ENCODE assay signal across 10 cellular contexts in the genomic region with DNA sequence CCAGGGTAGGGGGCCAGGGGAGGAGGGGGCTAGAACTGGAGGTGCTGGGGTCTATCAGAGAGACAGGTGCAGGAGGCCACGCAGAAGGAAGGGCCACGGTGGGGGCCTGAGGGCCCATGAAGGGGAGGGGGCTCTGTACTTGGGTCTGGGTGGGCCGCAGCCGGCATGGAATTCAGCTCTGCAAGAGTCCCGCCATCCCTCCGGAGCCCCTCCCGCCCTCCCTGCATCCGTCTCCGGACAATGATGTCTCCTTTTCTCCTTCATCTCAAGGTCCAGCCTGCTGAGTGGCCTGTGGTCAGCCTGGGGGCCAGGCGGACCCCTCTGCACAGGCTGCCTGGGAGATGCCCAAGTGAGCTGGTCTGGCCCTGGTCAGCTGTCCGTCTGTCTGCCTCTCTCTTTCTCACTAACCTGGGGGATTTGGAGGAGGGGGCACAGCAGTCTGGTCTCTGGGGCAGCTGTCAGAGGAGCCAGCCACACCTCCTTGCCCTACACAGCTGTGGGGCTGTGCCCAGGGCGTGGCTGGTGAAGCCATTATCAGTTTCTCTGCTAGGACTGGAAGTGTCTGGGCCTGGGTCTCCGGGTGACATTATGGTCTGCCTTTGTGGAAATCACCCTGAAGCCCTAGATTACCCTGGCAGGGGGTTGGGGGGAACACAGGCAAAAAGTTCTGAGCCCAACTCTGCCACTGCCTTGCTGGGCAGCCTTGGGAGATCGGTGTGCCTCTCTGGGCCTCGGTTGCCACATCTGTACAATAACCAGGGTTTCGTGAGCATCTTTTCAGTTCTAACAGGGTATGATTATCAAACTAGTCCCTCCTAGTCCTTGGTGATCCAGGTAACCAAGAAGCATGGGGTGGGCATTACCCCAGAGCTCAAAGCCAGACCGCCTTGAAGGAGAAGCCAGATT. TPM values are rescaled to one million over a fixed set of nuclear protein-coding genes. Genes with fewer than 3 reads are reported as not detected.
DNase-seq lines count a peak whose midpoint lies in the region; ATAC-seq and TF ChIP-seq lines count a peak whose summit lies in the region.
"Had no signal": no experiment of that assay in that cellular context is flagged by ENCODE, and none has a peak within 500 bp of the region (broad histone marks: within the 10 kb centered on the region; RNA-seq: fewer than 3 reads in every experiment).

No MANE protein-coding gene starts in this region.

- H3K9ac ChIP-seq in HCT116 (ENCODE audit: low read length), result peak overlapping the region; percentile 70
- H3K9ac ChIP-seq in neuronal stem cell (ENCODE audit: low read depth, low read length, poor library complexity), result peak overlapping the region; percentile 88

- no peak overlapping the region for H4K8ac ChIP-seq in neuronal stem cell (ENCODE audit: low read depth, low read length)

- no peak overlapping the region for H2BK120ac ChIP-seq in neuronal stem cell (ENCODE audit: low read depth, low read length)

- RAD21 ChIA-PET in HCT116 (lab: Charles Lee; ENCODE audit: low non-redundant PET in 1 of 2, low total read pairs in 2 of 2, uncharacterized antibody in 2 of 2, unreplicated experiment in 2 of 2), result no interaction called here

- H3K79me2 ChIP-seq in HCT116 (ENCODE audit: insufficient read depth, low read length), result peaks cover 5% of the 10 kb centered on the region; the same call in 1 of the 2 replicates

- no peak overlapping the region for H2BK5ac ChIP-seq in neuronal stem cell (ENCODE audit: low read length)

- no peak overlapping the region for H4K91ac ChIP-seq in neuronal stem cell (ENCODE audit: low read depth, low read length, poor library complexity)

- WGBS in neuronal stem cell (ENCODE audit: extremely low coverage in 2 of 2, insufficient read length in 2 of 2, insufficient replicate concordance in 1 of 2), 2 donors, result no CpG with 5 or more reads among the region's 17 CpGs

- H3K4me2 ChIP-seq in HCT116 (ENCODE audit: low read length) (peak overlapping the region; percentile 98), neuronal stem cell (ENCODE audit: insufficient read depth, low read length, poor library complexity, severe bottlenecking) (peak overlapping the region; percentile 72)

- no peaks in the 10 kb centered on the region for H3K9me2 ChIP-seq in HCT116 (ENCODE audit: insufficient read depth)

- H2AK5ac ChIP-seq in neuronal stem cell (ENCODE audit: low read depth, low read length), result peak overlapping the region; percentile 63

- H3K4me1 Mint-ChIP-seq in effector memory CD8-positive, alpha-beta T cell (ENCODE audit: low read depth in 2 of 2), result peaks cover 13 to 15% of the 10 kb centered on the region in 2 donors

- ATAC-seq in HCT116, result no peak
- no peak for ATAC-seq in effector memory CD8-positive, alpha-beta T cell (replicated peaks)
- ATAC-seq in HG03135 (IDR thresholded peaks at IDR 0.05; ENCODE audit: unreplicated experiment), result no peak

- peaks cover 13% of the 10 kb centered on the region for H3K36me3 Mint-ChIP-seq in effector memory CD8-positive, alpha-beta T cell (ENCODE audit: insufficient read depth)

- POLR2A ChIA-PET in HCT116 (lab: Charles Lee), result interaction anchor here (1.0 kb wide), 1 partner anchor 117 kb away, joined by 3 read pairs; no protein-coding TSS in a partner anchor

- H3K9me3 ChIP-seq in HCT116 (ENCODE audit: control insufficient read depth in 1 of 2, insufficient read depth in 1 of 2, low read depth in 1 of 2, low read length in 2 of 2) (no peaks in the 10 kb centered on the region), neuronal stem cell (replicated peaks in 1 of 2; ENCODE audit: control insufficient read depth in 2 of 2, insufficient read depth in 1 of 2, low read depth in 1 of 2, low read length in 2 of 2) (no peaks in the 10 kb centered on the region)
- H3K9me3 ChIP-seq: colonic mucosa had no signal

- TF ChIP-seq CTCF in AG10803 (conservative IDR thresholded peaks at IDR 0.05; ENCODE audit: low read length) (no peak), HCT116 (IDR thresholded peaks at IDR 0.05 in 2 of 3, conservative IDR thresholded peaks at IDR 0.05 in 1 of 3; ENCODE audit: borderline replicate concordance in 1 of 3, insufficient read depth in 1 of 3, low read depth in 2 of 3, low read length in 2 of 3) (no peak)

- H3K27me3 ChIP-seq in HCT116 (ENCODE audit: insufficient read depth, low read length), result no peaks in the 10 kb centered on the region
- peaks cover 10 to 59% (median 47%) of the 10 kb centered on the region in 3 experiments for H3K27me3 ChIP-seq in neuronal stem cell (ENCODE audit: control insufficient read depth in 3 of 3, insufficient read depth in 3 of 3, low read depth in 1 of 3, low read length in 3 of 3)

- CTCF ChIA-PET in HCT116 (lab: Charles Lee), result interaction anchor here (1.7 to 2.5 kb wide), 2 partner anchors 8 to 30 kb away, joined by 9 read pairs; no protein-coding TSS in a partner anchor

- peaks cover 43 to 59% of the 10 kb centered on the region in 2 donors for H3K27me3 Mint-ChIP-seq in effector memory CD8-positive, alpha-beta T cell

- no peak for TF ChIP-seq RAD21 in HCT116 (IDR thresholded peaks at IDR 0.05; ENCODE audit: low read depth)

- no peak overlapping the region for H3K27ac Mint-ChIP-seq in effector memory CD8-positive, alpha-beta T cell

- H3K27ac ChIP-seq in HCT116 (ENCODE audit: low read depth, low read length) (no peak overlapping the region; the same call in 1 of the 2 replicates), neuronal stem cell (replicated peaks; ENCODE audit: low read length) (no peak overlapping the region)
- H3K27ac ChIP-seq: colonic mucosa had no signal

- DNase-seq in AG10803 (ENCODE audit: low read depth) (no peak), HCT116 (ENCODE audit: low read depth, low spot score) (no peak), neuronal stem cell (ENCODE audit: low spot score) (no peak), LoVo (ENCODE audit: low spot score) (no peak), AML-193 (lab: John Stamatoyannopoulos, UW) (no peak), SK-N-DZ (ENCODE audit: low spot score) (no peak)
- no peak for DNase-seq in effector memory CD8-positive, alpha-beta T cell
- DNase-seq: colonic mucosa, NCI-H187 treated with DMSO at 0.1 percent for 48 hours had no signal

- H3K18ac ChIP-seq in neuronal stem cell (ENCODE audit: low read length), result no peak overlapping the region

- BruUV-seq in HCT116 (replicated peaks; lab: Mats Ljungman, UMichigan), result no TSS peak

- H2BK15ac ChIP-seq in neuronal stem cell (ENCODE audit: low read length), result no peak overlapping the region

- TF ChIP-seq POLR2A in HCT116 (IDR thresholded peaks at IDR 0.05; ENCODE audit: borderline replicate concordance, extremely low read depth, insufficient read depth, insufficient read length), result no peak

- intact Hi-C loops in HCT116 (cut with micrococcal nuclease), result no loop called here

- H2AFZ ChIP-seq in HCT116 (ENCODE audit: low read depth, low read length, poor library complexity, severe bottlenecking) (no peak overlapping the region), neuronal stem cell (ENCODE audit: low read length) (peak overlapping the region; percentile 88)

- H3K4me1 ChIP-seq in HCT116 (ENCODE audit: control insufficient read depth in 1 of 2, insufficient read depth in 2 of 2, low read length in 2 of 2) (peaks cover 10 to 27% of the 10 kb centered on the region in 2 experiments), neuronal stem cell (ENCODE audit: control insufficient read depth in 2 of 2, insufficient read depth in 1 of 2, low read depth in 1 of 2, low read length in 2 of 2) (peaks cover 0 to 3% of the 10 kb centered on the region in 2 donors)
- H3K4me1 ChIP-seq: colonic mucosa had no signal

- no peak overlapping the region for H2BK12ac ChIP-seq in neuronal stem cell (ENCODE audit: low read length)

- H3K14ac ChIP-seq in neuronal stem cell (ENCODE audit: low read length), result peak overlapping the region; percentile 21

- H4K20me1 ChIP-seq in HCT116 (ENCODE audit: insufficient read depth), result no peaks in the 10 kb centered on the region

- H3K23ac ChIP-seq in neuronal stem cell (ENCODE audit: low read depth, low read length, poor library complexity), result no peak overlapping the region

- no peaks in the 10 kb centered on the region for H3K79me1 ChIP-seq in neuronal stem cell (ENCODE audit: low read depth, low read length)

- no peak overlapping the region for H3K4ac ChIP-seq in neuronal stem cell (ENCODE audit: low read length)

- H3K9me3 Mint-ChIP-seq in effector memory CD8-positive, alpha-beta T cell, result no peaks in the 10 kb centered on the region

- peaks cover 8 to 10% of the 10 kb centered on the region in 2 experiments; a peak in 3 of 4 replicates for H3K36me3 ChIP-seq in HCT116 (ENCODE audit: control insufficient read depth in 1 of 2, insufficient read depth in 2 of 2, low read length in 2 of 2)
- H3K36me3 ChIP-seq in neuronal stem cell (replicated peaks in 1 of 2; ENCODE audit: control insufficient read depth in 2 of 2, insufficient read depth in 2 of 2, low read length in 2 of 2), result no peaks in the 10 kb centered on the region
- H3K36me3 ChIP-seq: colonic mucosa had no signal

- peak overlapping the region; percentile 34; the same call in 1 of the 2 replicates for H3K4me3 ChIP-seq in AG10803 (ENCODE audit: low read length)
- peak overlapping the region; percentile 58 to 72 for H3K4me3 ChIP-seq in HCT116 (replicated peaks in 1 of 2; ENCODE audit: low read depth in 1 of 2, low read length in 2 of 2)
- H3K4me3 ChIP-seq in neuronal stem cell (ENCODE audit: low read length in 2 of 2), result peak overlapping the region; percentile 38 to 85

- H3K4me3 Mint-ChIP-seq in effector memory CD8-positive, alpha-beta T cell, result peak overlapping the region; percentile 59 to 68

TF ChIP-seq in HCT116, 20 proteins besides CTCF, POLR2A, EP300 and RAD21 (continues in another document):
- TF ChIP-seq SP1 (IDR thresholded peaks at IDR 0.05; ENCODE audit: low read depth), result no peak
- TF ChIP-seq, protein P1, sequence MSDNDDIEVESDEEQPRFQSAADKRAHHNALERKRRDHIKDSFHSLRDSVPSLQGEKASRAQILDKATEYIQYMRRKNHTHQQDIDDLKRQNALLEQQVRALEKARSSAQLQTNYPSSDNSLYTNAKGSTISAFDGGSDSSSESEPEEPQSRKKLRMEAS (IDR thresholded peaks at IDR 0.05), result no peak
- no peak for TF ChIP-seq SRF (IDR thresholded peaks at IDR 0.05; ENCODE audit: low read depth)
- TF ChIP-seq SIN3A (IDR thresholded peaks at IDR 0.05; ENCODE audit: low read depth), result no peak
- no peak for TF ChIP-seq ZFX (IDR thresholded peaks at IDR 0.05)
- no peak for TF ChIP-seq TCF7L2 (IDR thresholded peaks at IDR 0.05; ENCODE audit: borderline replicate concordance, extremely low read depth, insufficient read depth, insufficient read length)
- no peak for TF ChIP-seq POLR2AphosphoS5 (IDR thresholded peaks at IDR 0.05; ENCODE audit: low read depth, low read length)
- no peak for TF ChIP-seq EGR1 (IDR thresholded peaks at IDR 0.05; ENCODE audit: low read depth)
- no peak for TF ChIP-seq FOSL1 (IDR thresholded peaks at IDR 0.05; ENCODE audit: low read depth)

RNA-seq across cellular contexts. Expression of a gene that starts 19.0 kb away (rescaled TPM):
- total RNA-seq in HCT116 (2021; ENCODE audit: unreplicated experiment), result 524 TPM
- polyA plus RNA-seq in HCT116 (2012), result 568 and 601 TPM in 2 replicates
- 217 TPM for polyA plus RNA-seq in neuronal stem cell (2013, experiment 1 of 2)
- 205 TPM for polyA plus RNA-seq in neuronal stem cell (2013, experiment 2 of 2)
- 24.8 and 32.8 TPM in 2 replicates for polyA plus RNA-seq in SK-N-DZ (2014; cell fraction: cytosol; rRNA removed)
- 8.4 and 14.6 TPM in 2 replicates for polyA plus RNA-seq in SK-N-DZ (2014; cell fraction: nucleus; rRNA removed)
